1 cellular context compared by ENCODE assay signal in genomic region chr11:9896902-9897301, GRCh38.
TF ChIP-seq lines count a peak whose summit lies in the region.

No MANE protein-coding gene starts in this region.

TF ChIP-seq in IMR-90, 13 proteins besides CTCF, POLR2A, EP300 and RAD21:
- TF ChIP-seq NFE2L2 (IDR thresholded peaks at IDR 0.05; ENCODE audit: low read depth, low read length) (no peak), MAZ (IDR thresholded peaks at IDR 0.05; ENCODE audit: borderline replicate concordance, low read depth, low read length) (no peak), SMC3 (IDR thresholded peaks at IDR 0.05; ENCODE audit: low read depth, low read length) (no peak), BHLHE40 (IDR thresholded peaks at IDR 0.05; ENCODE audit: low read depth, low read length) (no peak), RCOR1 (IDR thresholded peaks at IDR 0.05; ENCODE audit: insufficient replicate concordance, low read length) (no peak), MXI1 (IDR thresholded peaks at IDR 0.05; ENCODE audit: borderline replicate concordance, low read depth, low read length) (no peak), MAFK (IDR thresholded peaks at IDR 0.05; ENCODE audit: low read depth, low read length) (no peak), FOS (IDR thresholded peaks at IDR 0.05; ENCODE audit: low read depth, low read length) (no peak), CEBPB (IDR thresholded peaks at IDR 0.05; ENCODE audit: low read depth, low read length) (no peak), USF2 (IDR thresholded peaks at IDR 0.05; ENCODE audit: low read depth, low read length) (no peak), CHD1 (IDR thresholded peaks at IDR 0.05; ENCODE audit: low read depth, low read length) (no peak), ELK1 (IDR thresholded peaks at IDR 0.05; ENCODE audit: borderline replicate concordance, low read depth, low read length) (no peak), RFX5 (IDR thresholded peaks at IDR 0.05; ENCODE audit: low read depth, low read length) (no peak)
